In the genomic region with DNA sequence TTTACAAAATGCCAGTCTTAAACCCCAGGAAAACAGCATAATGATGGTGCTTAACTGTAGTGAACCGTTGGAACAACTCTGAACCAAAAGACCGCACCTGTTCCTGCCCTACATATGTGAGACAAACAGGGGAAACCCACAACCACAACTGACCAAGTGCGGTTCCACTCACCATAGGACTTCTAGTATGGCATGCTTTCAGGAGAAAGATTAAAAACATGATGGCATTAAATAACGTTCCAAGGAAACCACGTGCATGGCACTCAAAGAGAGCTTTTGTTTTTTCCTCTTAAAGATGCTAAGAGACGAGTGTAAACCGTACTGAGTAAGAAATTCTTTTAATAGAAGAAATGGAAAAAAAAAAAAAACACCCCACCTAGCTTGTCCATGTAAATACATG, we compare ENCODE assay signal across 9 cellular contexts.
A peak's percentile ranks its signal among the peaks of the same experiment; 100 is the strongest.
DNase-seq lines count a peak whose midpoint lies in the region; ATAC-seq and TF ChIP-seq lines count a peak whose summit lies in the region.
"Had no signal": no experiment of that assay in that cellular context is flagged by ENCODE, and none has a peak within 500 bp of the region (broad histone marks: within the 10 kb centered on the region; RNA-seq: fewer than 3 reads in every experiment).

No MANE protein-coding gene starts in this region.

- H3K27me3 ChIP-seq in esophagus squamous epithelium: no peaks in the 10 kb centered on the region

- H3K4me1 Mint-ChIP-seq in endothelial cell (ENCODE audit: unreplicated experiment): peaks cover 10% of the 10 kb centered on the region

- WGBS in esophagus squamous epithelium, 2 donors: 49 to 65% methylated on average over 7 of the region's 7 CpGs

- no peaks in the 10 kb centered on the region for H3K9me3 ChIP-seq in esophagus squamous epithelium

- H3K27ac Mint-ChIP-seq in endothelial cell (ENCODE audit: unreplicated experiment): no peak overlapping the region

- no peak overlapping the region for H3K27ac ChIP-seq in esophagus squamous epithelium

- intact Hi-C loops in esophagus squamous epithelium (cut with DNase I): no loop called here

- TF ChIP-seq CTCF in AG10803 (conservative IDR thresholded peaks at IDR 0.05; ENCODE audit: low read length) (no peak), esophagus squamous epithelium (IDR thresholded peaks at IDR 0.05) (no peak), endothelial cell (IDR thresholded peaks at IDR 0.05; ENCODE audit: unreplicated experiment) (no peak)

- ATAC-seq in GM19035 (IDR thresholded peaks at IDR 0.05; ENCODE audit: unreplicated experiment) (peak; percentile 82), HG03064 (IDR thresholded peaks at IDR 0.05; ENCODE audit: low read depth, unreplicated experiment) (peak; percentile 74)

- H3K9me3 Mint-ChIP-seq in endothelial cell (ENCODE audit: unreplicated experiment): no peaks in the 10 kb centered on the region

- peaks cover 8% of the 10 kb centered on the region for H3K36me3 Mint-ChIP-seq in endothelial cell (ENCODE audit: low read depth, unreplicated experiment)

- H3K36me3 ChIP-seq in esophagus squamous epithelium: peaks cover 0 to 42% (median 0%) of the 10 kb centered on the region in 3 donors

- peaks cover 0 to 5% (median 0%) of the 10 kb centered on the region in 3 donors for H3K4me1 ChIP-seq in esophagus squamous epithelium

- H3K4me3 ChIP-seq in AG10803 (ENCODE audit: low read length) (no peak overlapping the region), esophagus squamous epithelium (no peak overlapping the region)

- peaks cover 1% of the 10 kb centered on the region for H3K27me3 Mint-ChIP-seq in endothelial cell (ENCODE audit: unreplicated experiment)

- no peak for TF ChIP-seq POLR2A in esophagus squamous epithelium (IDR thresholded peaks at IDR 0.05)

- no peak overlapping the region for H3K4me3 Mint-ChIP-seq in endothelial cell (ENCODE audit: unreplicated experiment)

- DNase-seq in AG10803 (ENCODE audit: low read depth) (peak; percentile 22), esophagus squamous epithelium (lab: John Stamatoyannopoulos, UW) (no peak), OCI-M1 (lab: John Stamatoyannopoulos, UW) (no peak), endothelial cell (ENCODE audit: low spot score) (no peak), SHP77 (lab: John Stamatoyannopoulos, UW) (no peak)
- DNase-seq in activated CD4-positive, alpha-beta T cell treated with anti-CD3 and anti-CD28 coated beads, Interleukin-2, amount 50 U/mL, for 48 hours: peak; percentile 36 to 42
- DNase-seq: Calu3 had no signal

Comparison
In these comparisons a context has a peak if more than half of its experiments do, and no peak if none do; other contexts are left out.
1. DNase-seq: peak in AG10803 (single experiment) and activated CD4-positive, alpha-beta T cell treated with anti-CD3 and anti-CD28 coated beads, Interleukin-2, amount 50 U/mL, for 48 hours (2 of 2); none in esophagus squamous epithelium (single experiment), OCI-M1 (single experiment), endothelial cell (single experiment) and SHP77 (0 of 2).